ENCODE assay signal across 2 cellular contexts in the genomic region with DNA sequence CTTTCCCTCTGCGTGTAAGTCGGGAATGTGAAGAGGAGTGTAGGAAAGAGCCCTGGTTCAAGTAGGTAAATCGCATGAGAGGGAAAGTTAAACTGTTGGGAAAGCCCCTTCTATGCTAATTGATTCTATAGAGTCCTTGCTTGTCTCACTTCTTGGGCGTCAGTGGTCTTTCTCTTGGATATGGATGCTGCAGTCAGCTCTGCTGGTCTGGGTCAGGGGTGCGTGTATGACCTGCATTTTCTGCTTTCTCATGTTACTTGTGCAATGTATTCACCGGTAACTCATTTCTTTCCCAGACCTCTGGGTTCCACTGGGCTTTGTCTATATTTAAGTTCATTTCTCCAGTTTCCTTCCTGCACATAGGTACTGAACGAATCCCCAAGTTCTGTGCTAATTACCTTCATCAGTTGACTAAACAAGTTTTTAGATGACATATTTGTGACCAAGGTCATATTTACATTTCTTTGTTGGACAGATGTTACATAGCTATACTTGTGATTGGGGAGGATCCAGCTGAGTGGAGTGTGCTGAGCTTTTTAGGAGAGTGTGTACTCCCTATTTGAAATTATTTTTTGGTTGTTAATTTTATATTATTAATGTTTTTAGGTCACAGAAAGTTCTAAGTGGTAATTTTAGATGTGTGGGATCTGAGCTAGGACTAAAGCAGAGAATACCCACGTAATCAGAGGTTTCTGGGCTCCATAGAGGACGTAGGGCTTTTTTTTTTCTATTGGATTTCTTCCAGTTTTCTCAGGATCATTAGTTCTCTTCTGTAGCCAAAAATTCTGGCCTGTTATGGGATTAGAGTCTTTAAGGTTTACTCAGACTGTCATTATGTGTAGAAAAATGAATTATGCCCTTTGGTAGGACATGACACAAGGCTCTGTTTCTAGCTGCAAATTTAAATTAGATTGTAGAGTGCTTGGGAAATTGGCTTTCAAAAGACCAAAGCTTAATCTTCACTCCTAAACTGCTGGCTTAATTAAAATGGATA.
A peak's percentile ranks its signal among the peaks of the same experiment; 100 is the strongest.
TF ChIP-seq lines count a peak whose summit lies in the region.

No MANE protein-coding gene starts in this region.

TF ChIP-seq in A549, 52 proteins besides CTCF, POLR2A, EP300 and RAD21:
- TF ChIP-seq MAFK (IDR thresholded peaks at IDR 0.05; ENCODE audit: partially characterized antibody) (peak; percentile 27), NFE2L2 (conservative IDR thresholded peaks at IDR 0.05; ENCODE audit: low read length) (0 out of 2 replicates have a peak, but pooled peaks have one; percentile 4)
- TF ChIP-seq, protein P1, sequence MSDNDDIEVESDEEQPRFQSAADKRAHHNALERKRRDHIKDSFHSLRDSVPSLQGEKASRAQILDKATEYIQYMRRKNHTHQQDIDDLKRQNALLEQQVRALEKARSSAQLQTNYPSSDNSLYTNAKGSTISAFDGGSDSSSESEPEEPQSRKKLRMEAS (IDR thresholded peaks at IDR 0.05) = no peak

TF ChIP-seq in HepG2, 621 proteins besides CTCF, POLR2A, EP300 and RAD21 (continues in another document):
- TF ChIP-seq, protein P2, sequence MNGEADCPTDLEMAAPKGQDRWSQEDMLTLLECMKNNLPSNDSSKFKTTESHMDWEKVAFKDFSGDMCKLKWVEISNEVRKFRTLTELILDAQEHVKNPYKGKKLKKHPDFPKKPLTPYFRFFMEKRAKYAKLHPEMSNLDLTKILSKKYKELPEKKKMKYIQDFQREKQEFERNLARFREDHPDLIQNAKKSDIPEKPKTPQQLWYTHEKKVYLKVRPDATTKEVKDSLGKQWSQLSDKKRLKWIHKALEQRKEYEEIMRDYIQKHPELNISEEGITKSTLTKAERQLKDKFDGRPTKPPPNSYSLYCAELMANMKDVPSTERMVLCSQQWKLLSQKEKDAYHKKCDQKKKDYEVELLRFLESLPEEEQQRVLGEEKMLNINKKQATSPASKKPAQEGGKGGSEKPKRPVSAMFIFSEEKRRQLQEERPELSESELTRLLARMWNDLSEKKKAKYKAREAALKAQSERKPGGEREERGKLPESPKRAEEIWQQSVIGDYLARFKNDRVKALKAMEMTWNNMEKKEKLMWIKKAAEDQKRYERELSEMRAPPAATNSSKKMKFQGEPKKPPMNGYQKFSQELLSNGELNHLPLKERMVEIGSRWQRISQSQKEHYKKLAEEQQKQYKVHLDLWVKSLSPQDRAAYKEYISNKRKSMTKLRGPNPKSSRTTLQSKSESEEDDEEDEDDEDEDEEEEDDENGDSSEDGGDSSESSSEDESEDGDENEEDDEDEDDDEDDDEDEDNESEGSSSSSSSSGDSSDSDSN (CRISPR knock-in tag; IDR thresholded peaks at IDR 0.05) = no peak
- TF ChIP-seq, protein P3, sequence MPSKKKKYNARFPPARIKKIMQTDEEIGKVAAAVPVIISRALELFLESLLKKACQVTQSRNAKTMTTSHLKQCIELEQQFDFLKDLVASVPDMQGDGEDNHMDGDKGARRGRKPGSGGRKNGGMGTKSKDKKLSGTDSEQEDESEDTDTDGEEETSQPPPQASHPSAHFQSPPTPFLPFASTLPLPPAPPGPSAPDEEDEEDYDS (CRISPR knock-in tag; IDR thresholded peaks at IDR 0.05) = no peak
- no peak for TF ChIP-seq ZNF564 (CRISPR knock-in tag; IDR thresholded peaks at IDR 0.05)
- TF ChIP-seq HNF1A (IDR thresholded peaks at IDR 0.05; ENCODE audit: low read depth) = no peak
- no peak for TF ChIP-seq HNF1A (CRISPR knock-in tag; IDR thresholded peaks at IDR 0.05; ENCODE audit: borderline replicate concordance)
- no peak for TF ChIP-seq ZIK1 (CRISPR knock-in tag; IDR thresholded peaks at IDR 0.05; ENCODE audit: borderline replicate concordance, low read depth)
- no peak for TF ChIP-seq ZNF703 (CRISPR knock-in tag; IDR thresholded peaks at IDR 0.05; ENCODE audit: borderline replicate concordance)
- TF ChIP-seq, protein P4, sequence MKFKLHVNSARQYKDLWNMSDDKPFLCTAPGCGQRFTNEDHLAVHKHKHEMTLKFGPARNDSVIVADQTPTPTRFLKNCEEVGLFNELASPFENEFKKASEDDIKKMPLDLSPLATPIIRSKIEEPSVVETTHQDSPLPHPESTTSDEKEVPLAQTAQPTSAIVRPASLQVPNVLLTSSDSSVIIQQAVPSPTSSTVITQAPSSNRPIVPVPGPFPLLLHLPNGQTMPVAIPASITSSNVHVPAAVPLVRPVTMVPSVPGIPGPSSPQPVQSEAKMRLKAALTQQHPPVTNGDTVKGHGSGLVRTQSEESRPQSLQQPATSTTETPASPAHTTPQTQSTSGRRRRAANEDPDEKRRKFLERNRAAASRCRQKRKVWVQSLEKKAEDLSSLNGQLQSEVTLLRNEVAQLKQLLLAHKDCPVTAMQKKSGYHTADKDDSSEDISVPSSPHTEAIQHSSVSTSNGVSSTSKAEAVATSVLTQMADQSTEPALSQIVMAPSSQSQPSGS (CRISPR knock-in tag; IDR thresholded peaks at IDR 0.05) = no peak
- no peak for TF ChIP-seq REPIN1 (CRISPR knock-in tag; IDR thresholded peaks at IDR 0.05; ENCODE audit: borderline replicate concordance, low read depth)
- no peak for TF ChIP-seq RNF2 (conservative IDR thresholded peaks at IDR 0.05; ENCODE audit: low read depth)
- TF ChIP-seq ZNF414 (CRISPR knock-in tag; IDR thresholded peaks at IDR 0.05) = no peak
- no peak for TF ChIP-seq HHEX (CRISPR knock-in tag; IDR thresholded peaks at IDR 0.05)
- TF ChIP-seq MBNL3 (CRISPR knock-in tag; conservative IDR thresholded peaks at IDR 0.05) = no peak
- no peak for TF ChIP-seq TP53 (CRISPR knock-in tag; conservative IDR thresholded peaks at IDR 0.05)
- no peak for TF ChIP-seq FOXP4 (CRISPR knock-in tag; IDR thresholded peaks at IDR 0.05)
- no peak for TF ChIP-seq ZNF282 (IDR thresholded peaks at IDR 0.05; ENCODE audit: partially characterized antibody)
- no peak for TF ChIP-seq ZNF430 (CRISPR knock-in tag; IDR thresholded peaks at IDR 0.05)
- TF ChIP-seq, protein P5, sequence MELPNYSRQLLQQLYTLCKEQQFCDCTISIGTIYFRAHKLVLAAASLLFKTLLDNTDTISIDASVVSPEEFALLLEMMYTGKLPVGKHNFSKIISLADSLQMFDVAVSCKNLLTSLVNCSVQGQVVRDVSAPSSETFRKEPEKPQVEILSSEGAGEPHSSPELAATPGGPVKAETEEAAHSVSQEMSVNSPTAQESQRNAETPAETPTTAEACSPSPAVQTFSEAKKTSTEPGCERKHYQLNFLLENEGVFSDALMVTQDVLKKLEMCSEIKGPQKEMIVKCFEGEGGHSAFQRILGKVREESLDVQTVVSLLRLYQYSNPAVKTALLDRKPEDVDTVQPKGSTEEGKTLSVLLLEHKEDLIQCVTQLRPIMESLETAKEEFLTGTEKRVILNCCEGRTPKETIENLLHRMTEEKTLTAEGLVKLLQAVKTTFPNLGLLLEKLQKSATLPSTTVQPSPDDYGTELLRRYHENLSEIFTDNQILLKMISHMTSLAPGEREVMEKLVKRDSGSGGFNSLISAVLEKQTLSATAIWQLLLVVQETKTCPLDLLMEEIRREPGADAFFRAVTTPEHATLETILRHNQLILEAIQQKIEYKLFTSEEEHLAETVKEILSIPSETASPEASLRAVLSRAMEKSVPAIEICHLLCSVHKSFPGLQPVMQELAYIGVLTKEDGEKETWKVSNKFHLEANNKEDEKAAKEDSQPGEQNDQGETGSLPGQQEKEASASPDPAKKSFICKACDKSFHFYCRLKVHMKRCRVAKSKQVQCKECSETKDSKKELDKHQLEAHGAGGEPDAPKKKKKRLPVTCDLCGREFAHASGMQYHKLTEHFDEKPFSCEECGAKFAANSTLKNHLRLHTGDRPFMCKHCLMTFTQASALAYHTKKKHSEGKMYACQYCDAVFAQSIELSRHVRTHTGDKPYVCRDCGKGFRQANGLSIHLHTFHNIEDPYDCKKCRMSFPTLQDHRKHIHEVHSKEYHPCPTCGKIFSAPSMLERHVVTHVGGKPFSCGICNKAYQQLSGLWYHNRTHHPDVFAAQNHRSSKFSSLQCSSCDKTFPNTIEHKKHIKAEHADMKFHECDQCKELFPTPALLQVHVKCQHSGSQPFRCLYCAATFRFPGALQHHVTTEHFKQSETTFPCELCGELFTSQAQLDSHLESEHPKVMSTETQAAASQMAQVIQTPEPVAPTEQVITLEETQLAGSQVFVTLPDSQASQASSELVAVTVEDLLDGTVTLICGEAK (IDR thresholded peaks at IDR 0.05) = no peak
- TF ChIP-seq, protein P5 (CRISPR knock-in tag; IDR thresholded peaks at IDR 0.05) = no peak
- 0 out of 2 replicates have a peak, but pooled peaks have one; percentile 39 for TF ChIP-seq MEIS1 (CRISPR knock-in tag; IDR thresholded peaks at IDR 0.05; ENCODE audit: borderline replicate concordance)
- TF ChIP-seq SYNCRIP (IDR thresholded peaks at IDR 0.05; ENCODE audit: insufficient read depth, low read depth, low read length) = no peak
- TF ChIP-seq ZSCAN22 (CRISPR knock-in tag; IDR thresholded peaks at IDR 0.05) = 0 out of 2 replicates have a peak, but pooled peaks have one; percentile 47
- peak; percentile 59; the same call in 1 of the 2 replicates for TF ChIP-seq CEBPB (IDR thresholded peaks at IDR 0.05; ENCODE audit: borderline replicate concordance, low read depth, low read length)
- no peak for TF ChIP-seq TOE1 (CRISPR knock-in tag; IDR thresholded peaks at IDR 0.05)
